ENCODE assay signal across 11 cellular contexts in the genomic region with DNA sequence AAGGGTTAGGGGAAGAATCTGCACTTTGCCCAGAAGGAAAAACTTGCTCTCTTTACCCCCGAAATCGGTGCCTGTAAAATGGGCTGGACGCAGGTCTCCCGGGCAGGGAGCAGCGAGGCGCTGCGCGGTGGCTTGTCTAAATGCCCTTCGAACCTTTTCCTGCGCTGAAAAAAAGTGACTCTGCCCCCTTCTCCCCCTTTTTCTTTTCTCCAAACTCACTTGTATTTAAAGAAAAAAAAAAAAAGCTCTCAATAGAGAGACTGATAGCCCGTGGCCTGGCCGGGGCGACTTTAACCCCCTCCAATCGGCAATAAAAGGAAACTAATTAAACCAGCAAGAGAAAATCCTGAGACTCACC. TPM values are rescaled to one million over a fixed set of nuclear protein-coding genes. Genes with fewer than 3 reads are reported as not detected.
DNase-seq lines count a peak whose midpoint lies in the region; TF ChIP-seq lines count a peak whose summit lies in the region.
"Had no signal": no experiment of that assay in that cellular context is flagged by ENCODE, and none has a peak within 500 bp of the region (broad histone marks: within the 10 kb centered on the region; RNA-seq: fewer than 3 reads in every experiment).

No MANE protein-coding gene starts in this region.

- TF ChIP-seq CTCF in GM20000 (IDR thresholded peaks at IDR 0.05; ENCODE audit: extremely low read depth, missing control alignments): no peak

- no peaks in the 10 kb centered on the region for H3K79me1 ChIP-seq in neuronal stem cell (ENCODE audit: low read depth, low read length)

- H3K27me3 ChIP-seq in MG63 (peaks cover 18% of the 10 kb centered on the region), ectodermal cell (ENCODE audit: control insufficient read depth, insufficient read depth, low read length, poor library complexity, severe bottlenecking) (peaks cover 72% of the 10 kb centered on the region), neuronal stem cell (ENCODE audit: control insufficient read depth in 3 of 3, insufficient read depth in 3 of 3, low read depth in 1 of 3, low read length in 3 of 3) (peaks cover 0 to 98% (median 0%) of the 10 kb centered on the region in 3 experiments)

- peak overlapping the region; percentile 51 for H3K4me3 ChIP-seq in MG63
- H3K4me3 ChIP-seq in ectodermal cell (ENCODE audit: insufficient read depth, low read depth, low read length): peak overlapping the region; percentile 88
- peak overlapping the region; percentile 63 to 93 for H3K4me3 ChIP-seq in neuronal stem cell (ENCODE audit: low read length in 2 of 2)

- no peak overlapping the region for H2BK15ac ChIP-seq in neuronal stem cell (ENCODE audit: low read length)

- whole genome bisulfite sequencing in ectodermal cell, 2 experiments: 0% methylated on average over 14 of the region's 14 CpGs
- WGBS in neuronal stem cell (ENCODE audit: extremely low coverage in 2 of 2, insufficient read length in 2 of 2, insufficient replicate concordance in 1 of 2), 2 donors: no CpG with 5 or more reads among the region's 14 CpGs

- H3K36me3 ChIP-seq in MG63 (no peaks in the 10 kb centered on the region), ectodermal cell (ENCODE audit: control insufficient read depth, insufficient read depth, low read length) (peaks cover 13% of the 10 kb centered on the region), neuronal stem cell (replicated peaks in 1 of 2; ENCODE audit: control insufficient read depth in 2 of 2, insufficient read depth in 2 of 2, low read length in 2 of 2) (peaks cover 0 to 10% of the 10 kb centered on the region in 2 donors)

- H3K27ac ChIP-seq in ectodermal cell (ENCODE audit: insufficient read depth, low read depth, low read length, poor library complexity, severe bottlenecking) (peak overlapping the region; percentile 83), neuronal stem cell (replicated peaks; ENCODE audit: low read length) (peak overlapping the region; percentile 99)

- no peak overlapping the region for H4K91ac ChIP-seq in neuronal stem cell (ENCODE audit: low read depth, low read length, poor library complexity)

- H3K23ac ChIP-seq in neuronal stem cell (ENCODE audit: low read depth, low read length, poor library complexity): no peak overlapping the region

- H3K9ac ChIP-seq in neuronal stem cell (ENCODE audit: low read depth, low read length, poor library complexity): no peak overlapping the region

- H3K18ac ChIP-seq in neuronal stem cell (ENCODE audit: low read length): no peak overlapping the region

- peak overlapping the region; percentile 30 for H3K4me2 ChIP-seq in neuronal stem cell (ENCODE audit: insufficient read depth, low read length, poor library complexity, severe bottlenecking)

- no peak overlapping the region for H2BK12ac ChIP-seq in neuronal stem cell (ENCODE audit: low read length)

- DNase-seq in DMS53 (lab: John Stamatoyannopoulos, UW) (peak; percentile 78), MG63 (no peak), neuronal stem cell (ENCODE audit: low spot score) (no peak), GM20000 (ENCODE audit: low spot score) (no peak), COLO829 (ENCODE audit: low spot score) (no peak), NCI-H1930 (lab: John Stamatoyannopoulos, UW) (no peak), pons (ENCODE audit: low spot score) (no peak)
- DNase-seq: activated effector memory CD4-positive, alpha-beta T cell treated with Interleukin-2 at 50 U/mL for 16 hours; NCI-H1694 had no signal

- H2BK120ac ChIP-seq in neuronal stem cell (ENCODE audit: low read depth, low read length): no peak overlapping the region

- peak overlapping the region; percentile 96 for H2AFZ ChIP-seq in neuronal stem cell (ENCODE audit: low read length)

- H3K14ac ChIP-seq in neuronal stem cell (ENCODE audit: low read length): no peak overlapping the region

- H4K8ac ChIP-seq in neuronal stem cell (ENCODE audit: low read depth, low read length): no peak overlapping the region

- peaks cover 25% of the 10 kb centered on the region for H3K4me1 ChIP-seq in ectodermal cell (ENCODE audit: control insufficient read depth, insufficient read depth, low read length)
- H3K4me1 ChIP-seq in neuronal stem cell (ENCODE audit: control insufficient read depth in 2 of 2, insufficient read depth in 1 of 2, low read depth in 1 of 2, low read length in 2 of 2): peaks cover 4 to 5% of the 10 kb centered on the region in 2 donors

- H3K4ac ChIP-seq in neuronal stem cell (ENCODE audit: low read length): no peak overlapping the region

- no peak overlapping the region for H2BK5ac ChIP-seq in neuronal stem cell (ENCODE audit: low read length)

- no peaks in the 10 kb centered on the region for H3K9me3 ChIP-seq in MG63
- H3K9me3 ChIP-seq in ectodermal cell (ENCODE audit: control insufficient read depth, low read length): no peaks in the 10 kb centered on the region
- H3K9me3 ChIP-seq in neuronal stem cell (replicated peaks in 1 of 2; ENCODE audit: control insufficient read depth in 2 of 2, insufficient read depth in 1 of 2, low read depth in 1 of 2, low read length in 2 of 2): no peaks in the 10 kb centered on the region

- no peak overlapping the region for H2AK5ac ChIP-seq in neuronal stem cell (ENCODE audit: low read depth, low read length)

RNA-seq across cellular contexts. Expression of a gene that starts 0.3 kb away (rescaled TPM):
- 1.5 and 6.5 TPM in 2 replicates for total RNA-seq in MG63 (2014; rRNA removed; shearing (Covaris generic); ENCODE audit: low replicate concordance)
- polyA plus RNA-seq in ectodermal cell (2013, experiment 1 of 4): 45.2 TPM
- 64.6 TPM for polyA plus RNA-seq in ectodermal cell (2013, experiment 2 of 4)
- polyA plus RNA-seq in ectodermal cell (2013, experiment 3 of 4): 44.9 TPM
- 44.9 TPM for polyA plus RNA-seq in ectodermal cell (2013, experiment 4 of 4)
- 54.8 TPM for polyA plus RNA-seq in neuronal stem cell (2013, experiment 1 of 2)
- 56.7 TPM for polyA plus RNA-seq in neuronal stem cell (2013, experiment 2 of 2)
- total RNA-seq: mucosa of gallbladder had no signal
